ENCODE assay signal across 8 cellular contexts in the genomic region with DNA sequence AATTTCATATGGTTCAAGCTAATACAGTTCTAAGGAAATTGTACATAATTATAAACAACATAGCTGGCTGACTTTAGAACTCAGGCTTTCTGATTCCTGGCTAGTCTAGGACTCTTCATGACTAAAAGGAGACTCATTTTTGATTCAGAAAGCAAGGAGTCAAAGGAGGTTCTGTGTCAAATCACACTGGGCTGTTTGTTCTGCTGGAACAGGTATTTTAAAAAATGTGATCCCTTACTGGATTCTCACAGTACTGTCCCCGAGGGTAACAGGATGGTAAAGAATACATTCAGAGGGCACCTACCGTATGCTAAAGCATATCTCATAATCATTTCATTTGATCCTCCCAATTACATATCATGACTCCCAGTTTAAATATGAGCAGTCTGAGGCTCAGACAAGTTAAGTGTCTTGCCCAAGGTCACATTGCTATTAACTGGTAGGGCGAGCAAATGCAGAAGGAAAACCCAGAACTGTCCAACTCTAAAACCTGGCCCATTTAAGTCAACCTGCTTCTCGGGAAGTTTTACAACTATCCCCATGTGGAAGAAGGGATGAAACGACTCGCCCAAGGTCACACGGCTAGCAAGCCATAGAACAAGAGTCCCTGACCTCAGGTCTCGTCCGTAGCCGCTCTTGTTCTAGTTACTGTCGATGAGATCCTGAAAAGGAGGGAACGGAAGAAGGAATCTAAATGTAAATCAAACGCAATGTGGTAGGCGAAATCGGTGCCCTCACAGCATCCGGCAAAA. TPM values are rescaled to one million over a fixed set of nuclear protein-coding genes. Genes with fewer than 3 reads are reported as not detected.
A peak's percentile ranks its signal among the peaks of the same experiment; 100 is the strongest.
DNase-seq lines count a peak whose midpoint lies in the region; ATAC-seq, FAIRE-seq and TF ChIP-seq lines count a peak whose summit lies in the region.

No MANE protein-coding gene starts in this region.

- peaks cover 0 to 3% (median 0%) of the 10 kb centered on the region in 7 donors for H3K9me3 Mint-ChIP-seq in CD4-positive, CD25-positive, alpha-beta regulatory T cell

- H3K4me2 ChIP-seq in KMS-11: peak overlapping the region; percentile 76
- peak overlapping the region; percentile 92 for H3K4me2 ChIP-seq in mammary epithelial cell (ENCODE audit: insufficient read depth, low read depth, low read length)
- H3K4me2 ChIP-seq in HepG2 (ENCODE audit: low read depth, low read length): peak overlapping the region; percentile 74

- H3K4me3 Mint-ChIP-seq in CD4-positive, CD25-positive, alpha-beta regulatory T cell: peak overlapping the region; percentile 94 to 100 (median 100)

- peak overlapping the region; percentile 96 to 99 (median 99) for H3K27ac Mint-ChIP-seq in CD4-positive, CD25-positive, alpha-beta regulatory T cell

- peaks cover 40% of the 10 kb centered on the region for H3K79me2 ChIP-seq in KMS-11 (ENCODE audit: insufficient read depth, low read depth)
- H3K79me2 ChIP-seq in mammary epithelial cell (ENCODE audit: insufficient read depth, low read length): peaks cover 54% of the 10 kb centered on the region
- H3K79me2 ChIP-seq in HepG2 (ENCODE audit: insufficient read depth, low read length): peaks cover 44% of the 10 kb centered on the region

- H3K4me3 ChIP-seq in CD4-positive, CD25-positive, alpha-beta regulatory T cell (ENCODE audit: low read depth, low read length): peak overlapping the region; percentile 96
- H3K4me3 ChIP-seq in KMS-11 (IDR thresholded peaks at IDR 0.05; ENCODE audit: insufficient read depth, low read depth, low read length) (peak overlapping the region; percentile 84), mammary epithelial cell (replicated peaks in 1 of 3; ENCODE audit: insufficient read depth in 1 of 3, low read depth in 2 of 3, low read length in 3 of 3) (peak overlapping the region; percentile 54 to 88 (median 82)), HepG2 (replicated peaks in 1 of 3; ENCODE audit: insufficient read depth in 1 of 3, low read depth in 2 of 3, low read length in 3 of 3) (peak overlapping the region; percentile 73 to 96 (median 89)), transverse colon (peak overlapping the region; percentile 85 to 100 (median 92))

- in situ Hi-C loops in mammary epithelial cell (cut with MboI; ENCODE audit: low sequenced_read_pairs in 2 of 2) (no loop called here), HepG2 (cut with HindIII; ENCODE audit: extremely low pct_ligation_motif_present, low pct_unique_long_range_greater_than_20kb) (no loop called here), transverse colon (cut with MboI; ENCODE audit: low pct_ligation_motif_present in 1 of 4, low pct_unique_long_range_greater_than_20kb in 1 of 4, low sequenced_read_pairs in 3 of 4) (no loop called here)

- 0% methylated on average over 13 of the region's 16 CpGs for WGBS in mammary epithelial cell (ENCODE audit: low coverage, missing lambda C conversion rate)
- WGBS in HepG2 (ENCODE audit: low lambda C conversion rate): 2% methylated on average over 16 of the region's 16 CpGs
- 0 to 2% methylated on average over 4 to 16 of the region's 16 CpGs for WGBS in transverse colon (ENCODE audit: low coverage in 1 of 2), 2 donors

- TF ChIP-seq CTCF in KMS-11 (conservative IDR thresholded peaks at IDR 0.05; ENCODE audit: low read depth, low read length) (no peak), mammary epithelial cell (conservative IDR thresholded peaks at IDR 0.05 in 1 of 2, IDR thresholded peaks at IDR 0.05 in 1 of 2; ENCODE audit: extremely low read depth in 1 of 2, insufficient read depth in 1 of 2, low read depth in 1 of 2, low read length in 2 of 2) (no peak), HepG2 (CRISPR knock-in tag; IDR thresholded peaks at IDR 0.05) (no peak), transverse colon (IDR thresholded peaks at IDR 0.05) (no peak)

- H3K9ac ChIP-seq in KMS-11: peak overlapping the region; percentile 86
- H3K9ac ChIP-seq in mammary epithelial cell (ENCODE audit: insufficient read depth, low read length): peak overlapping the region; percentile 96
- H3K9ac ChIP-seq in HepG2 (ENCODE audit: insufficient read depth, low read depth, low read length): peak overlapping the region; percentile 93

- TF ChIP-seq EP300 in HepG2 (IDR thresholded peaks at IDR 0.05; ENCODE audit: low read depth in 2 of 2, low read length in 2 of 2) (no peak), HepG2 (CRISPR knock-in tag; IDR thresholded peaks at IDR 0.05; ENCODE audit: borderline replicate concordance) (no peak), transverse colon (IDR thresholded peaks at IDR 0.05; ENCODE audit: low read depth) (no peak)

- no peaks in the 10 kb centered on the region for H3K36me3 Mint-ChIP-seq in CD4-positive, CD25-positive, alpha-beta regulatory T cell

- peaks cover 15% of the 10 kb centered on the region for H3K36me3 ChIP-seq in CD4-positive, CD25-positive, alpha-beta regulatory T cell (ENCODE audit: control insufficient read depth, insufficient read depth, low read length)
- H3K36me3 ChIP-seq in KMS-11 (ENCODE audit: insufficient read depth): no peaks in the 10 kb centered on the region
- H3K36me3 ChIP-seq in mammary epithelial cell (ENCODE audit: insufficient read depth, low read length): peaks cover 3% of the 10 kb centered on the region
- peaks cover 0 to 11% of the 10 kb centered on the region in 2 experiments; a peak in 4 of 5 replicates for H3K36me3 ChIP-seq in HepG2 (replicated peaks in 1 of 2; ENCODE audit: control insufficient read depth in 1 of 2, insufficient read depth in 2 of 2, low read length in 2 of 2)
- H3K36me3 ChIP-seq in transverse colon: peaks cover 0 to 11% (median 4%) of the 10 kb centered on the region in 4 donors

- H2AFZ ChIP-seq in KMS-11 (ENCODE audit: low read depth) (peak overlapping the region; percentile 64), mammary epithelial cell (ENCODE audit: low read depth, low read length) (peak overlapping the region; percentile 84), HepG2 (ENCODE audit: low read length) (no peak overlapping the region)

- H3K27me3 ChIP-seq in CD4-positive, CD25-positive, alpha-beta regulatory T cell (ENCODE audit: control insufficient read depth, insufficient read depth, low read length): no peaks in the 10 kb centered on the region
- no peaks in the 10 kb centered on the region for H3K27me3 ChIP-seq in KMS-11 (ENCODE audit: insufficient read depth, low read depth)
- no peaks in the 10 kb centered on the region for H3K27me3 ChIP-seq in mammary epithelial cell (ENCODE audit: insufficient read depth, low read length)
- no peaks in the 10 kb centered on the region; a peak in 1 of 5 replicates for H3K27me3 ChIP-seq in HepG2 (ENCODE audit: control insufficient read depth in 1 of 2, insufficient read depth in 2 of 2, low read length in 2 of 2)
- H3K27me3 ChIP-seq in transverse colon: no peaks in the 10 kb centered on the region

- BruUV-seq in mammary epithelial cell (replicated peaks; lab: Mats Ljungman, UMichigan): TSS peak; percentile 56
- TSS peak; percentile 70 for BruUV-seq in HepG2 (replicated peaks; lab: Mats Ljungman, UMichigan)

- dilution Hi-C loops in mammary epithelial cell (cut with HindIII; ENCODE audit: low sequenced_read_pairs): no loop called here

- FAIRE-seq in HepG2 (lab: Jason Lieb, UNC): peak; percentile 49

- DNase-seq in CD4-positive, CD25-positive, alpha-beta regulatory T cell: no peak
- peak; percentile 8 for DNase-seq in mammary epithelial cell
- no peak for DNase-seq in HepG2 (ENCODE audit: low spot score)
- DNase-seq in transverse colon: peak; percentile 10
- no peak for DNase-seq in hepatic stellate cell (ENCODE audit: low spot score)
- DNase-seq in D341Med (ENCODE audit: low spot score): no peak

- ATAC-seq in CD4-positive, CD25-positive, alpha-beta regulatory T cell (ENCODE audit: low read depth in 2 of 2): no peak
- ATAC-seq in GM19438 (IDR thresholded peaks at IDR 0.05; ENCODE audit: low read depth, unreplicated experiment) (peak; percentile 11), HepG2 (peak; percentile 22)

- TF ChIP-seq POLR2A in HepG2 (IDR thresholded peaks at IDR 0.05; ENCODE audit: insufficient read depth in 1 of 2, low read depth in 2 of 2, low read length in 2 of 2) (no peak), transverse colon (IDR thresholded peaks at IDR 0.05) (no peak)

- peaks cover 29% of the 10 kb centered on the region for H3K4me1 ChIP-seq in CD4-positive, CD25-positive, alpha-beta regulatory T cell (ENCODE audit: control insufficient read depth, insufficient read depth, low read length, poor library complexity, severe bottlenecking)
- peaks cover 9% of the 10 kb centered on the region for H3K4me1 ChIP-seq in KMS-11 (ENCODE audit: low read depth, poor library complexity, severe bottlenecking)
- H3K4me1 ChIP-seq in mammary epithelial cell (ENCODE audit: insufficient read depth, low read length): peaks cover 6% of the 10 kb centered on the region
- H3K4me1 ChIP-seq in HepG2 (ENCODE audit: insufficient read depth, low read length): peaks cover 41% of the 10 kb centered on the region
- peaks cover 9 to 21% (median 10%) of the 10 kb centered on the region in 4 donors for H3K4me1 ChIP-seq in transverse colon

- POLR2A ChIA-PET in HepG2 (lab: Yijun Ruan, JAX): interaction anchor here (1.4 kb wide), 2 partner anchors 11 to 84 kb away, joined by 3 to 6 read pairs; partner anchors contain the start of gene JUN

- no peak for TF ChIP-seq RAD21 in HepG2 (CRISPR knock-in tag; IDR thresholded peaks at IDR 0.05)

- intact Hi-C loops in mammary epithelial cell (cut with micrococcal nuclease): loop anchor here (1.0 to 2.0 kb wide), 2 partner anchors 28 to 70 kb away; no protein-coding TSS in a partner anchor
- intact Hi-C loops in HepG2 (cut with micrococcal nuclease; ENCODE audit: unreplicated experiment): no loop called here
- intact Hi-C loops in transverse colon (cut with DNase I; ENCODE audit: low total_unique reads): no loop called here

- H3K27me3 Mint-ChIP-seq in CD4-positive, CD25-positive, alpha-beta regulatory T cell: peaks cover 16% of the 10 kb centered on the region

- H3K9me3 ChIP-seq in CD4-positive, CD25-positive, alpha-beta regulatory T cell (ENCODE audit: control insufficient read depth in 2 of 2, low read length in 2 of 2): no peaks in the 10 kb centered on the region
- H3K9me3 ChIP-seq in mammary epithelial cell (replicated peaks; ENCODE audit: insufficient read depth, low read length) (no peaks in the 10 kb centered on the region), HepG2 (ENCODE audit: low read length) (no peaks in the 10 kb centered on the region), transverse colon (no peaks in the 10 kb centered on the region)

- H4K20me1 ChIP-seq in KMS-11 (ENCODE audit: insufficient read depth): no peaks in the 10 kb centered on the region
- no peaks in the 10 kb centered on the region for H4K20me1 ChIP-seq in mammary epithelial cell (ENCODE audit: insufficient read depth, low read length)
- H4K20me1 ChIP-seq in HepG2 (ENCODE audit: insufficient read depth, low read length): peaks cover 20% of the 10 kb centered on the region

- H3K27ac ChIP-seq in CD4-positive, CD25-positive, alpha-beta regulatory T cell (ENCODE audit: insufficient read depth, low read length, poor library complexity, severe bottlenecking): peak overlapping the region; percentile 82
- H3K27ac ChIP-seq in KMS-11: peak overlapping the region; percentile 49
- H3K27ac ChIP-seq in mammary epithelial cell (ENCODE audit: insufficient read depth, low read depth, low read length): peak overlapping the region; percentile 86
- H3K27ac ChIP-seq in HepG2 (ENCODE audit: extremely low read length, insufficient read depth, low read length): peak overlapping the region; percentile 77
- peak overlapping the region; percentile 83 to 95 (median 88) for H3K27ac ChIP-seq in transverse colon

- H3K4me1 Mint-ChIP-seq in CD4-positive, CD25-positive, alpha-beta regulatory T cell: peaks cover 13 to 31% (median 23%) of the 10 kb centered on the region in 4 donors

- CTCF ChIA-PET in mammary epithelial cell (lab: Charles Lee; ENCODE audit: low non-redundant PET) (no interaction called here), HepG2 (lab: Yijun Ruan, JAX; ENCODE audit: low intra/inter-chr PET ratio, low total read pairs) (no interaction called here)

RNA-seq across cellular contexts. Expression of gene MYSM1, which starts 0.7 kb away (rescaled TPM):
- 66.2 TPM for total RNA-seq in CD4-positive, CD25-positive, alpha-beta regulatory T cell
- 10 to 100 TPM in 3 of 4 donors, 1 to 10 TPM in 1; 7.1 to 15.8 (median 10.7) TPM for polyA plus RNA-seq in CD4-positive, CD25-positive, alpha-beta regulatory T cell
- total RNA-seq in mammary epithelial cell (10 to 100 TPM; 23.8 to 46.1 TPM), HepG2 (2016; rRNA removed; fragmentation: Illumina TruSeq; extraction: Trizol) (11.0 and 19.2 TPM in 2 replicates), transverse colon (10 to 100 TPM; 38.8 to 57.5 (median 56.2) TPM)
- polyA plus RNA-seq in mammary epithelial cell (6.3 TPM), HepG2 (2011; rRNA removed) (24.1 and 27.2 TPM in 2 replicates)
- polyA minus RNA-seq in mammary epithelial cell: 1.7 TPM
- total RNA-seq in HepG2 (2016; cell fraction: cytosol; rRNA removed; fragmentation: Illumina TruSeq; extraction: Trizol; ENCODE audit: low read depth): 10.5 and 11.5 TPM in 2 replicates
- total RNA-seq in HepG2 (2016; cell fraction: insoluble cytoplasmic fraction; rRNA removed; fragmentation: Illumina TruSeq; extraction: Trizol): 11.5 and 21.8 TPM in 2 replicates
- total RNA-seq in HepG2 (2016; cell fraction: membrane; rRNA removed; fragmentation: Illumina TruSeq; extraction: Trizol): 6.9 and 9.8 TPM in 2 replicates
- 75.4 and 76.0 TPM in 2 replicates for total RNA-seq in HepG2 (2016; cell fraction: nucleus; rRNA removed; fragmentation: Illumina TruSeq; extraction: Trizol)
- 3.1 and 4.3 TPM in 2 replicates for polyA plus RNA-seq in HepG2 (2011; cell fraction: cytosol; rRNA removed)
- 67.2 and 78.6 TPM in 2 replicates for polyA plus RNA-seq in HepG2 (2011; cell fraction: nucleus; rRNA removed)
- 20.6 and 32.1 TPM in 2 replicates for polyA plus RNA-seq in HepG2 (2012)
- polyA plus RNA-seq in HepG2 (2016; cell fraction: cytosol; fragmentation: Illumina TruSeq; extraction: Trizol; ENCODE audit: low read depth): 0.43 and 0.72 TPM in 2 replicates
- 9.9 TPM in 2 replicates for polyA plus RNA-seq in HepG2 (2016; cell fraction: insoluble cytoplasmic fraction; fragmentation: Illumina TruSeq; extraction: Trizol; ENCODE audit: low read depth)
- polyA plus RNA-seq in HepG2 (2016; cell fraction: membrane; fragmentation: Illumina TruSeq; extraction: Trizol; ENCODE audit: low read depth): 1.3 and 1.5 TPM in 2 replicates
- polyA plus RNA-seq in HepG2 (2016; cell fraction: nucleus; fragmentation: Illumina TruSeq; extraction: Trizol; ENCODE audit: insufficient read depth, low read depth): 93.8 and 104 TPM in 2 replicates
- 7.1 and 12.9 TPM in 2 replicates for polyA minus RNA-seq in HepG2 (2011; rRNA and poly(A)+ RNA removed; ENCODE audit: low replicate concordance)
- polyA minus RNA-seq in HepG2 (2011; cell fraction: cytosol; rRNA and poly(A)+ RNA removed): 5.7 and 7.3 TPM in 2 replicates
- polyA minus RNA-seq in HepG2 (2011; cell fraction: nucleus; rRNA and poly(A)+ RNA removed): 186 and 225 TPM in 2 replicates

Comparison
In these comparisons a context has a peak if more than half of its experiments do, and no peak if none do; other contexts are left out.
1. ATAC-seq: peak in GM19438 (single experiment) and HepG2 (single experiment); none in CD4-positive, CD25-positive, alpha-beta regulatory T cell (0 of 2).
2. DNase-seq: peak in mammary epithelial cell (single experiment) and transverse colon (single experiment); none in CD4-positive, CD25-positive, alpha-beta regulatory T cell (0 of 3), HepG2 (single experiment), hepatic stellate cell (single experiment) and D341Med (single experiment).
3. Peak in every context shown above with its lines, with median percentiles within 50 percentile points of each other: H3K27ac ChIP-seq, H3K4me3 ChIP-seq, H3K4me2 ChIP-seq and H3K9ac ChIP-seq.